In the genomic region with DNA sequence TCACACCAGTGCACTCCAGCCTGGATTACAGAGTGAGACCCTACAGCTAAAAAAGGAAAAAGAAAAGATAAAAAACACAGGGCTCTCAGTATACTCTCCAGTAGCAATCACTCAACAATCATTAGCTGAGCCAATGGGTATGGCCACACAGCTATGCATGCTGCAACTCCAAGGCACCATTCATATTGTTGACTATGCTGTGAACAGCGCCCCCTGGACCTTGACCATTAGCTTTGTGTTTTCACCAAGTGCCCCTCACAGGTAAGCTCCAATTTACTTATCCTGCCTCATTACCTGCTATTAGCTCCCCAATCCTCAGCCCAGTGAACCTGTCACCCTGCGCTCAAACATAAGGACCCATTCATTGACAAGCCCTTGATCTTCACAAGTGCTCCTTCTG, we compare ENCODE assay signal across 1 cellular context.
TF ChIP-seq lines count a peak whose summit lies in the region.

No MANE protein-coding gene starts in this region.

TF ChIP-seq in GM23338, 12 proteins besides CTCF, POLR2A, EP300 and RAD21:
- no peak for TF ChIP-seq JUNB (IDR thresholded peaks at IDR 0.05; ENCODE audit: unreplicated experiment)
- no peak for TF ChIP-seq EZH2phosphoT487 (IDR thresholded peaks at IDR 0.05; ENCODE audit: unreplicated experiment)
- TF ChIP-seq NANOG (IDR thresholded peaks at IDR 0.05; ENCODE audit: borderline replicate concordance) = no peak
- TF ChIP-seq CREB1 (CRISPR knock-in tag; IDR thresholded peaks at IDR 0.05; ENCODE audit: low read depth) = no peak
- TF ChIP-seq ZNF331 (CRISPR knock-in tag; IDR thresholded peaks at IDR 0.05; ENCODE audit: low read depth) = no peak
- TF ChIP-seq, protein P1, sequence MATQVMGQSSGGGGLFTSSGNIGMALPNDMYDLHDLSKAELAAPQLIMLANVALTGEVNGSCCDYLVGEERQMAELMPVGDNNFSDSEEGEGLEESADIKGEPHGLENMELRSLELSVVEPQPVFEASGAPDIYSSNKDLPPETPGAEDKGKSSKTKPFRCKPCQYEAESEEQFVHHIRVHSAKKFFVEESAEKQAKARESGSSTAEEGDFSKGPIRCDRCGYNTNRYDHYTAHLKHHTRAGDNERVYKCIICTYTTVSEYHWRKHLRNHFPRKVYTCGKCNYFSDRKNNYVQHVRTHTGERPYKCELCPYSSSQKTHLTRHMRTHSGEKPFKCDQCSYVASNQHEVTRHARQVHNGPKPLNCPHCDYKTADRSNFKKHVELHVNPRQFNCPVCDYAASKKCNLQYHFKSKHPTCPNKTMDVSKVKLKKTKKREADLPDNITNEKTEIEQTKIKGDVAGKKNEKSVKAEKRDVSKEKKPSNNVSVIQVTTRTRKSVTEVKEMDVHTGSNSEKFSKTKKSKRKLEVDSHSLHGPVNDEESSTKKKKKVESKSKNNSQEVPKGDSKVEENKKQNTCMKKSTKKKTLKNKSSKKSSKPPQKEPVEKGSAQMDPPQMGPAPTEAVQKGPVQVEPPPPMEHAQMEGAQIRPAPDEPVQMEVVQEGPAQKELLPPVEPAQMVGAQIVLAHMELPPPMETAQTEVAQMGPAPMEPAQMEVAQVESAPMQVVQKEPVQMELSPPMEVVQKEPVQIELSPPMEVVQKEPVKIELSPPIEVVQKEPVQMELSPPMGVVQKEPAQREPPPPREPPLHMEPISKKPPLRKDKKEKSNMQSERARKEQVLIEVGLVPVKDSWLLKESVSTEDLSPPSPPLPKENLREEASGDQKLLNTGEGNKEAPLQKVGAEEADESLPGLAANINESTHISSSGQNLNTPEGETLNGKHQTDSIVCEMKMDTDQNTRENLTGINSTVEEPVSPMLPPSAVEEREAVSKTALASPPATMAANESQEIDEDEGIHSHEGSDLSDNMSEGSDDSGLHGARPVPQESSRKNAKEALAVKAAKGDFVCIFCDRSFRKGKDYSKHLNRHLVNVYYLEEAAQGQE (IDR thresholded peaks at IDR 0.05; ENCODE audit: unreplicated experiment) = no peak
- TF ChIP-seq, protein P2, sequence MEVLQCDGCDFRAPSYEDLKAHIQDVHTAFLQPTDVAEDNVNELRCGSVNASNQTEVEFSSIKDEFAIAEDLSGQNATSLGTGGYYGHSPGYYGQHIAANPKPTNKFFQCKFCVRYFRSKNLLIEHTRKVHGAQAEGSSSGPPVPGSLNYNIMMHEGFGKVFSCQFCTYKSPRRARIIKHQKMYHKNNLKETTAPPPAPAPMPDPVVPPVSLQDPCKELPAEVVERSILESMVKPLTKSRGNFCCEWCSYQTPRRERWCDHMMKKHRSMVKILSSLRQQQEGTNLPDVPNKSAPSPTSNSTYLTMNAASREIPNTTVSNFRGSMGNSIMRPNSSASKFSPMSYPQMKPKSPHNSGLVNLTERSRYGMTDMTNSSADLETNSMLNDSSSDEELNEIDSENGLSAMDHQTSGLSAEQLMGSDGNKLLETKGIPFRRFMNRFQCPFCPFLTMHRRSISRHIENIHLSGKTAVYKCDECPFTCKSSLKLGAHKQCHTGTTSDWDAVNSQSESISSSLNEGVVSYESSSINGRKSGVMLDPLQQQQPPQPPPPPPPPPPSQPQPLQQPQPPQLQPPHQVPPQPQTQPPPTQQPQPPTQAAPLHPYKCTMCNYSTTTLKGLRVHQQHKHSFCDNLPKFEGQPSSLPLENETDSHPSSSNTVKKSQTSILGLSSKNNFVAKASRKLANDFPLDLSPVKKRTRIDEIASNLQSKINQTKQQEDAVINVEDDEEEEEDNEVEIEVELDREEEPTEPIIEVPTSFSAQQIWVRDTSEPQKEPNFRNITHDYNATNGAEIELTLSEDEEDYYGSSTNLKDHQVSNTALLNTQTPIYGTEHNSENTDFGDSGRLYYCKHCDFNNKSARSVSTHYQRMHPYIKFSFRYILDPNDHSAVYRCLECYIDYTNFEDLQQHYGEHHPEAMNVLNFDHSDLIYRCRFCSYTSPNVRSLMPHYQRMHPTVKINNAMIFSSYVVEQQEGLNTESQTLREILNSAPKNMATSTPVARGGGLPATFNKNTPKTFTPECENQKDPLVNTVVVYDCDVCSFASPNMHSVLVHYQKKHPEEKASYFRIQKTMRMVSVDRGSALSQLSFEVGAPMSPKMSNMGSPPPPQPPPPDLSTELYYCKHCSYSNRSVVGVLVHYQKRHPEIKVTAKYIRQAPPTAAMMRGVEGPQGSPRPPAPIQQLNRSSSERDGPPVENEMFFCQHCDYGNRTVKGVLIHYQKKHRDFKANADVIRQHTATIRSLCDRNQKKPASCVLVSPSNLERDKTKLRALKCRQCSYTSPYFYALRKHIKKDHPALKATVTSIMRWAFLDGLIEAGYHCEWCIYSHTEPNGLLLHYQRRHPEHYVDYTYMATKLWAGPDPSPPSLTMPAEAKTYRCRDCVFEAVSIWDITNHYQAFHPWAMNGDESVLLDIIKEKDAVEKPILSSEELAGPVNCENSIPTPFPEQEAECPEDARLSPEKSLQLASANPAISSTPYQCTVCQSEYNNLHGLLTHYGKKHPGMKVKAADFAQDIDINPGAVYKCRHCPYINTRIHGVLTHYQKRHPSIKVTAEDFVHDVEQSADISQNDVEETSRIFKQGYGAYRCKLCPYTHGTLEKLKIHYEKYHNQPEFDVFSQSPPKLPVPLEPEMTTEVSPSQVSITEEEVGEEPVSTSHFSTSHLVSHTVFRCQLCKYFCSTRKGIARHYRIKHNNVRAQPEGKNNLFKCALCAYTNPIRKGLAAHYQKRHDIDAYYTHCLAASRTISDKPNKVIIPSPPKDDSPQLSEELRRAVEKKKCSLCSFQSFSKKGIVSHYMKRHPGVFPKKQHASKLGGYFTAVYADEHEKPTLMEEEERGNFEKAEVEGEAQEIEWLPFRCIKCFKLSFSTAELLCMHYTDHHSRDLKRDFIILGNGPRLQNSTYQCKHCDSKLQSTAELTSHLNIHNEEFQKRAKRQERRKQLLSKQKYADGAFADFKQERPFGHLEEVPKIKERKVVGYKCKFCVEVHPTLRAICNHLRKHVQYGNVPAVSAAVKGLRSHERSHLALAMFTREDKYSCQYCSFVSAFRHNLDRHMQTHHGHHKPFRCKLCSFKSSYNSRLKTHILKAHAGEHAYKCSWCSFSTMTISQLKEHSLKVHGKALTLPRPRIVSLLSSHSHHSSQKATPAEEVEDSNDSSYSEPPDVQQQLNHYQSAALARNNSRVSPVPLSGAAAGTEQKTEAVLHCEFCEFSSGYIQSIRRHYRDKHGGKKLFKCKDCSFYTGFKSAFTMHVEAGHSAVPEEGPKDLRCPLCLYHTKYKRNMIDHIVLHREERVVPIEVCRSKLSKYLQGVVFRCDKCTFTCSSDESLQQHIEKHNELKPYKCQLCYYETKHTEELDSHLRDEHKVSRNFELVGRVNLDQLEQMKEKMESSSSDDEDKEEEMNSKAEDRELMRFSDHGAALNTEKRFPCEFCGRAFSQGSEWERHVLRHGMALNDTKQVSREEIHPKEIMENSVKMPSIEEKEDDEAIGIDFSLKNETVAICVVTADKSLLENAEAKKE (CRISPR knock-in tag; IDR thresholded peaks at IDR 0.05) = no peak
- TF ChIP-seq STAT1 (IDR thresholded peaks at IDR 0.05; ENCODE audit: unreplicated experiment) = no peak
- TF ChIP-seq, protein P3, sequence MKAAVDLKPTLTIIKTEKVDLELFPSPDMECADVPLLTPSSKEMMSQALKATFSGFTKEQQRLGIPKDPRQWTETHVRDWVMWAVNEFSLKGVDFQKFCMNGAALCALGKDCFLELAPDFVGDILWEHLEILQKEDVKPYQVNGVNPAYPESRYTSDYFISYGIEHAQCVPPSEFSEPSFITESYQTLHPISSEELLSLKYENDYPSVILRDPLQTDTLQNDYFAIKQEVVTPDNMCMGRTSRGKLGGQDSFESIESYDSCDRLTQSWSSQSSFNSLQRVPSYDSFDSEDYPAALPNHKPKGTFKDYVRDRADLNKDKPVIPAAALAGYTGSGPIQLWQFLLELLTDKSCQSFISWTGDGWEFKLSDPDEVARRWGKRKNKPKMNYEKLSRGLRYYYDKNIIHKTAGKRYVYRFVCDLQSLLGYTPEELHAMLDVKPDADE (IDR thresholded peaks at IDR 0.05) = no peak
- TF ChIP-seq ZNF114 (CRISPR knock-in tag; IDR thresholded peaks at IDR 0.05) = no peak
- no peak for TF ChIP-seq POLR2AphosphoS5 (IDR thresholded peaks at IDR 0.05; ENCODE audit: low read depth)
- TF ChIP-seq EZH2 (IDR thresholded peaks at IDR 0.05; ENCODE audit: low read depth, unreplicated experiment) = no peak
TF ChIP-seq in GM23338: peak in this region for 0.
